In genomic region chr4:107318078-107318477, GRCh38 we compare ENCODE assay signal across 1 cellular context.
TF ChIP-seq lines count a peak whose summit lies in the region.

No MANE protein-coding gene starts in this region.

TF ChIP-seq in SK-N-SH, 30 proteins besides CTCF, POLR2A, EP300 and RAD21 (continued from another document):
- peak; percentile 86 for TF ChIP-seq PBX3 (IDR thresholded peaks at IDR 0.05)
- no peak for TF ChIP-seq YY1 (IDR thresholded peaks at IDR 0.05; ENCODE audit: low read depth)
- no peak for TF ChIP-seq EZH2phosphoT487 (IDR thresholded peaks at IDR 0.05; ENCODE audit: borderline replicate concordance, low read depth)
- peak; percentile 64 for TF ChIP-seq JUND (IDR thresholded peaks at IDR 0.05)
- TF ChIP-seq POLR2AphosphoS5 (IDR thresholded peaks at IDR 0.05; ENCODE audit: low read depth, low read length) = peak; percentile 69
- no peak for TF ChIP-seq ZBTB33 (IDR thresholded peaks at IDR 0.05; ENCODE audit: borderline replicate concordance, low read depth)
- no peak for TF ChIP-seq USF2 (IDR thresholded peaks at IDR 0.05; ENCODE audit: borderline replicate concordance, low read depth, low read length)
- TF ChIP-seq MAX (IDR thresholded peaks at IDR 0.05; ENCODE audit: low read depth) = no peak
